16 cellular contexts compared by ENCODE assay signal in the genomic region with DNA sequence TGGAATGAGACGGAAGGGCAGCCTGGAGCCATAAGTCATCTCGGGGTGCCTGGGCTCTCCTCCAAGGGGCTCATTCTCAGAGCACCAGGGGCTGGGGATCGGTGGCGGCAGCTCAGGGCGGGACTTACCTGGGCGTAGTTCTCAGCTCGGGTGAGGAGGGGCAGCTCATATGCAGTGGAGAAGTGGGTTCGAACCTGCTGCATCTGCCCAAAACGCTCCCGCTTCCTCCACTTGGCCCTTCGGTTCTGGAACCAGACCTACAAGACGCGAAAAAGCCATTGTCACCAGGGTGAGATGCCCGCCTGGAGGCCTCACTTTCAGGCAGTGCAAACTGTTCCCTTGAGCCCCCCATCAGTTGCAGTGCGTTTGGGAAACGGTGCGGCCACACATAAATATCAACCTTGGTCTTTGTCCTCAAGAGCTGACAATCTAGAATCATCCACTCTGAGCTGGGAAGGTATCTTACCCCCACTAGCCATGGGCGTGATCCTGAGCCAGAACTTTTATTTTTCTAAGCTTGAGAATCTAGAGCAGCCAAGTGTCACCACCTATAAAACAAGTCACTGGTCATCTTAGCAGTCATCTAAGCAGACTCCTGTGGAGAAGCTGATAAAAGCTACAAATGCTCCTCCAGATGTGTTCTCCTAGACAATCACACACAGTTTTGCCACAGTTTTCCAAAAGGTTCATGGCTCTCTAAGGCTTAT. TPM values are rescaled to one million over a fixed set of nuclear protein-coding genes. Genes with fewer than 3 reads are reported as not detected.
DNase-seq lines count a peak whose midpoint lies in the region; ATAC-seq, FAIRE-seq and TF ChIP-seq lines count a peak whose summit lies in the region.
"Had no signal": no experiment of that assay in that cellular context is flagged by ENCODE, and none has a peak within 500 bp of the region (broad histone marks: within the 10 kb centered on the region; RNA-seq: fewer than 3 reads in every experiment).

No MANE protein-coding gene starts in this region.

- DNase-seq in natural killer cell treated with Interleukin-12 subunit alpha and Interleukin-12 subunit beta and Interleukin-15 and Interleukin-18, amount 100 ng/mL, for 72 hours (ENCODE audit: low spot score) = peak; percentile 8
- DNase-seq in natural killer cell = no peak
- DNase-seq in H1 (ENCODE audit: low read depth in 1 of 2, low spot score in 2 of 2) = no peak
- DNase-seq in sciatic nerve (ENCODE audit: low spot score) = peak; percentile 50
- no peak for DNase-seq in cerebellar cortex (ENCODE audit: low spot score)
- no peak for DNase-seq in SHP77 treated with DMSO at 0.1 percent for 48 hours (lab: John Stamatoyannopoulos, UW)
- DNase-seq: ACHN; CD4-positive, CD25-positive, alpha-beta regulatory T cell; DMS53; GF-D8; HFFc6 had no signal

- H4K5ac ChIP-seq in H1 (ENCODE audit: insufficient read length, low read depth, low read length) = no peak overlapping the region

- no peak overlapping the region for H3K14ac ChIP-seq in H1 (ENCODE audit: insufficient read length)

- no peak overlapping the region for H3K18ac ChIP-seq in H1 (ENCODE audit: extremely low read depth, low read length)

- no peak for TF ChIP-seq RAD21 in H1 (IDR thresholded peaks at IDR 0.05 in 1 of 2, conservative IDR thresholded peaks at IDR 0.05 in 1 of 2; ENCODE audit: low read depth in 2 of 2, low read length in 2 of 2)

- H2BK12ac ChIP-seq in H1 (ENCODE audit: low read depth, low read length) = no peak overlapping the region

- H4K8ac ChIP-seq in H1 (ENCODE audit: extremely low read depth, insufficient read depth, low read length) = no peak overlapping the region

- no peak overlapping the region for H3K27ac Mint-ChIP-seq in natural killer cell treated with Interleukin-12 subunit alpha and Interleukin-12 subunit beta and Interleukin-15 and Interleukin-18, amount 100 ng/mL, for 72 hours
- no peak overlapping the region for H3K27ac Mint-ChIP-seq in natural killer cell
- H3K27ac Mint-ChIP-seq: CD4-positive, CD25-positive, alpha-beta regulatory T cell; GM23338; HFFc6 had no signal

- intact Hi-C loops in natural killer cell (cut with micrococcal nuclease) (no loop called here), sciatic nerve (cut with DNase I) (no loop called here)

- no peaks in the 10 kb centered on the region for H3K79me1 ChIP-seq in H1 (ENCODE audit: low read depth, low read length)

- no peaks in the 10 kb centered on the region for H3K27me3 ChIP-seq in H1 (replicated peaks in 1 of 4; ENCODE audit: control insufficient read depth in 3 of 4, extremely low read depth in 1 of 4, insufficient read depth in 3 of 4, low read length in 3 of 4)
- H3K27me3 ChIP-seq: BLaER1 treated with 17β-estradiol and CSF1 and Interleukin-3, amounts not matched to agents 10 nM and 100 nM had no signal

- no peaks in the 10 kb centered on the region for H3K4me1 Mint-ChIP-seq in natural killer cell treated with Interleukin-12 subunit alpha and Interleukin-12 subunit beta and Interleukin-15 and Interleukin-18, amount 100 ng/mL, for 72 hours (ENCODE audit: low read depth in 2 of 2)
- peaks cover 0 to 5% of the 10 kb centered on the region in 2 donors for H3K4me1 Mint-ChIP-seq in natural killer cell
- H3K4me1 Mint-ChIP-seq: CD4-positive, CD25-positive, alpha-beta regulatory T cell had no signal

- no peaks in the 10 kb centered on the region for H3K36me3 ChIP-seq in H1 (ENCODE audit: control insufficient read depth in 2 of 4, insufficient read depth in 4 of 4, low read length in 3 of 4)
- H3K36me3 ChIP-seq: BLaER1 treated with 17β-estradiol and CSF1 and Interleukin-3, amounts not matched to agents 10 nM and 100 nM; HAP-1 had no signal

- no peak overlapping the region for H3K9ac ChIP-seq in H1 (replicated peaks in 1 of 4; ENCODE audit: extremely low read depth in 1 of 4, low read depth in 3 of 4, low read length in 3 of 4)
- H3K9ac ChIP-seq: BLaER1 treated with 17β-estradiol and CSF1 and Interleukin-3, amounts not matched to agents 10 nM and 100 nM had no signal

- H3K4me3 Mint-ChIP-seq in natural killer cell treated with Interleukin-12 subunit alpha and Interleukin-12 subunit beta and Interleukin-15 and Interleukin-18, amount 100 ng/mL, for 72 hours = no peak overlapping the region
- H3K4me3 Mint-ChIP-seq in natural killer cell = no peak overlapping the region
- H3K4me3 Mint-ChIP-seq: CD4-positive, CD25-positive, alpha-beta regulatory T cell; GM23338; HFFc6 had no signal

- no peak for FAIRE-seq in H1 (lab: Jason Lieb, UNC)

- no peaks in the 10 kb centered on the region; a peak in 2 of 7 replicates for H3K4me1 ChIP-seq in H1 (replicated peaks in 1 of 4; ENCODE audit: control insufficient read depth in 3 of 4, insufficient read depth in 4 of 4, low read length in 3 of 4)
- H3K4me1 ChIP-seq: BLaER1 treated with 17β-estradiol and CSF1 and Interleukin-3, amounts not matched to agents 10 nM and 100 nM; HAP-1 had no signal

- H2BK15ac ChIP-seq in H1 (ENCODE audit: low read length) = 0 out of 2 replicates have a peak overlapping the region, but pooled peaks have one; percentile 10

- POLR2A ChIA-PET in H1 (lab: Charles Lee; ENCODE audit: partially characterized antibody) = interaction anchor here (0.6 kb wide), 1 partner anchor 29 kb away, joined by 3 read pairs; no protein-coding TSS in a partner anchor

- TF ChIP-seq CTCF in natural killer cell (IDR thresholded peaks at IDR 0.05) (no peak), H1 (IDR thresholded peaks at IDR 0.05; ENCODE audit: control extremely low read depth in 1 of 3, insufficient read depth in 1 of 3, low read depth in 1 of 3, low read length in 3 of 3) (no peak)

- no peak overlapping the region for H3K23ac ChIP-seq in H1 (ENCODE audit: insufficient read length)

- H2BK20ac ChIP-seq in H1 (ENCODE audit: low read length) = no peak overlapping the region

- H3K36me3 Mint-ChIP-seq in natural killer cell treated with Interleukin-12 subunit alpha and Interleukin-12 subunit beta and Interleukin-15 and Interleukin-18, amount 100 ng/mL, for 72 hours = no peaks in the 10 kb centered on the region
- no peaks in the 10 kb centered on the region for H3K36me3 Mint-ChIP-seq in natural killer cell
- H3K36me3 Mint-ChIP-seq: CD4-positive, CD25-positive, alpha-beta regulatory T cell had no signal

- TF ChIP-seq POLR2A in H1 (IDR thresholded peaks at IDR 0.05; ENCODE audit: control extremely low read depth in 1 of 2, low read depth in 2 of 2, low read length in 2 of 2) = no peak

- no peak overlapping the region for H3K4ac ChIP-seq in H1 (replicated peaks; ENCODE audit: insufficient read length, low read depth, low read length)

- H2BK120ac ChIP-seq in H1 (replicated peaks; ENCODE audit: low read depth, low read length) = no peak overlapping the region

- H2BK5ac ChIP-seq in H1 (ENCODE audit: low read depth, low read length) = no peak overlapping the region

- no peaks in the 10 kb centered on the region for H4K20me1 ChIP-seq in H1 (replicated peaks in 1 of 2; ENCODE audit: control insufficient read depth in 1 of 2, insufficient read depth in 2 of 2, low read length in 2 of 2)
- H4K20me1 ChIP-seq: BLaER1 treated with 17β-estradiol and CSF1 and Interleukin-3, amounts not matched to agents 10 nM and 100 nM had no signal

- CTCF ChIA-PET in H1 (lab: Charles Lee; ENCODE audit: partially characterized antibody) = interaction anchor here (0.7 to 3.0 kb wide), 8 partner anchors 9 to 378 kb away, joined by 3 to 20 read pairs (median 4); no protein-coding TSS in a partner anchor

- no peak overlapping the region for H3K56ac ChIP-seq in H1 (replicated peaks; ENCODE audit: insufficient read length, low read depth, low read length)

- no peak for TF ChIP-seq EP300 in H1 (IDR thresholded peaks at IDR 0.05; ENCODE audit: borderline replicate concordance in 1 of 2, low read depth in 2 of 2, low read length in 2 of 2)

- H3K4me3 ChIP-seq in H1 (ENCODE audit: extremely low read depth in 1 of 4, insufficient read depth in 2 of 4, low read depth in 3 of 4, low read length in 4 of 4) = no peak overlapping the region
- H3K4me3 ChIP-seq: BLaER1 treated with 17β-estradiol and CSF1 and Interleukin-3, amounts not matched to agents 10 nM and 100 nM; GM23338; HAP-1 had no signal

- ATAC-seq in natural killer cell treated with Interleukin-12 subunit alpha and Interleukin-12 subunit beta and Interleukin-15 and Interleukin-18, amount 100 ng/mL, for 72 hours = no peak
- ATAC-seq in natural killer cell (no peak), sciatic nerve (no peak), GM21381 (IDR thresholded peaks at IDR 0.05; ENCODE audit: unreplicated experiment) (no peak)
- ATAC-seq: GM23338 had no signal

- H2AK5ac ChIP-seq in H1 (ENCODE audit: low read depth, low read length) = no peak overlapping the region

- H2AFZ ChIP-seq in H1 (ENCODE audit: low read length) = no peak overlapping the region
- H2AFZ ChIP-seq: GM23338 had no signal

- no peaks in the 10 kb centered on the region for H3K79me2 ChIP-seq in H1 (ENCODE audit: control insufficient read depth in 1 of 2, insufficient read depth in 2 of 2, low read length in 2 of 2)

- H3K9me3 Mint-ChIP-seq in natural killer cell treated with Interleukin-12 subunit alpha and Interleukin-12 subunit beta and Interleukin-15 and Interleukin-18, amount 100 ng/mL, for 72 hours = no peaks in the 10 kb centered on the region
- no peaks in the 10 kb centered on the region for H3K9me3 Mint-ChIP-seq in natural killer cell
- H3K9me3 Mint-ChIP-seq: GM23338, HFFc6 had no signal

- H3K27ac ChIP-seq in H1 (ENCODE audit: low read depth, low read length) = no peak overlapping the region
- H3K27ac ChIP-seq: BLaER1 treated with 17β-estradiol and CSF1 and Interleukin-3, amounts not matched to agents 10 nM and 100 nM had no signal

- H3K4me2 ChIP-seq in H1 (ENCODE audit: insufficient read depth in 1 of 2, low read depth in 2 of 2, low read length in 2 of 2) = no peak overlapping the region
- H3K4me2 ChIP-seq: BLaER1 treated with 17β-estradiol and CSF1 and Interleukin-3, amounts not matched to agents 10 nM and 100 nM; GM23338 had no signal

- WGBS in H1 (ENCODE audit: extremely low coverage in 1 of 2, insufficient coverage in 1 of 2, insufficient read length in 1 of 2, insufficient replicate concordance in 2 of 2, low coverage in 1 of 2, low lambda C conversion rate in 2 of 2, missing lambda C conversion rate in 1 of 2), 2 experiments = 93% methylated on average over 18 of the region's 18 CpGs; no CpG with 5 or more reads in 1 of the 2 experiments

- no peak overlapping the region for H4K91ac ChIP-seq in H1 (replicated peaks; ENCODE audit: insufficient read length, low read length)

- no peaks in the 10 kb centered on the region for H3K23me2 ChIP-seq in H1 (ENCODE audit: low read depth, low read length)

- no peaks in the 10 kb centered on the region for H3K9me3 ChIP-seq in H1 (ENCODE audit: insufficient read depth in 2 of 2, low read depth in 1 of 2, low read length in 1 of 2)
- H3K9me3 ChIP-seq: HAP-1 had no signal

- H3K27me3 Mint-ChIP-seq in natural killer cell treated with Interleukin-12 subunit alpha and Interleukin-12 subunit beta and Interleukin-15 and Interleukin-18, amount 100 ng/mL, for 72 hours = peaks cover 0 to 4% of the 10 kb centered on the region in 2 donors
- H3K27me3 Mint-ChIP-seq in natural killer cell (ENCODE audit: low read depth in 2 of 2) = peaks cover 0 to 3% of the 10 kb centered on the region in 2 donors

RNA-seq across cellular contexts. Expression of a gene that starts 42.4 kb away (rescaled TPM):
- not detected for total RNA-seq in natural killer cell treated with Interleukin-12 subunit alpha and Interleukin-12 subunit beta and Interleukin-15 and Interleukin-18, amount 100 ng/mL, for 72 hours
- total RNA-seq in natural killer cell (not detected), sciatic nerve (1.1 TPM)
- total RNA-seq in H1 (2021; fragmentation: NEBNext Ultra II Directional; extraction: Animal tissue kit (Norgen Biotek cat#: 25700)) = not detected in 2 replicates
- not detected in 2 replicates for polyA plus RNA-seq in H1 (2011; rRNA removed)
- not detected for polyA plus RNA-seq in H1 (2011; cell fraction: cytosol; rRNA removed)
- not detected for polyA plus RNA-seq in H1 (2011; cell fraction: nucleus; rRNA removed)
- polyA plus RNA-seq in H1 (2012, experiment 1 of 2) = 0.05 to 0.06 TPM in 2 of 4 replicates, not detected in the others
- polyA plus RNA-seq in H1 (2012, experiment 2 of 2) = not detected
- polyA plus RNA-seq in H1 (2013, experiment 1 of 2) = not detected
- polyA plus RNA-seq in H1 (2013, experiment 2 of 2) = not detected
- polyA minus RNA-seq in H1 (2011; rRNA and poly(A)+ RNA removed) = not detected in 2 replicates
- not detected for polyA minus RNA-seq in H1 (2011; cell fraction: cytosol; rRNA and poly(A)+ RNA removed)
- not detected for polyA minus RNA-seq in H1 (2011; cell fraction: nucleus; rRNA and poly(A)+ RNA removed)
- total RNA-seq: CD4-positive, CD25-positive, alpha-beta regulatory T cell; GM23338; HT1080 had no signal
- polyA plus RNA-seq: CD4-positive, CD25-positive, alpha-beta regulatory T cell; GM23338 had no signal

Comparison
In these comparisons a context has a peak if more than half of its experiments do, and no peak if none do; other contexts are left out.
1. DNase-seq: peak in natural killer cell treated with Interleukin-12 subunit alpha and Interleukin-12 subunit beta and Interleukin-15 and Interleukin-18, amount 100 ng/mL, for 72 hours (single experiment) and sciatic nerve (single experiment); none in natural killer cell (single experiment), H1 (0 of 2), cerebellar cortex (single experiment) and SHP77 treated with DMSO at 0.1 percent for 48 hours (single experiment).